ENCODE assay signal across 23 cellular contexts in the genomic region with DNA sequence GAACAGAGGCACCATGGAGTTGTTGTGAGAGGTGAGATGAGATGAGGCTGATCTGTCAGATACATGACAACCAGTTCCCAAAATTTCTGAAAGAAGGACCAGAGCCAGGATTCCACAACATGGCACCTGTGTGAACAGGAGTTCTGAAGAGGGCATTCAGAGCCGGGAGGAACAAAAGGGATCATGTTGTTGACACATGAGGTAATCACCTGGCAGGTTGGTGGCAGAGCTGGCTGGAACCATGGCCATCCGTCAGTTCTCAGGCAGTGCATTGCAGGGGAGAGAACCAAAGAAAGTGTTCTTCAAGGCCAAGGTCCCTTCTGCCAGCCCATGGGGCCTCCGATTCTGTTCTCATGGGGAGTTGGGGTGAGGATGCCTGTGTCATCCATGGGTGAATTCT. TPM values are rescaled to one million over a fixed set of nuclear protein-coding genes. Genes with fewer than 3 reads are reported as not detected.
A peak's percentile ranks its signal among the peaks of the same experiment; 100 is the strongest.
DNase-seq lines count a peak whose midpoint lies in the region; ATAC-seq and TF ChIP-seq lines count a peak whose summit lies in the region.
"Had no signal": no experiment of that assay in that cellular context is flagged by ENCODE, and none has a peak within 500 bp of the region (broad histone marks: within the 10 kb centered on the region; RNA-seq: fewer than 3 reads in every experiment).

No MANE protein-coding gene starts in this region.

- no peak for TF ChIP-seq CTCF in progenitor cell of endocrine pancreas (IDR thresholded peaks at IDR 0.05; ENCODE audit: unreplicated experiment)

- peaks cover 31% of the 10 kb centered on the region for H3K4me1 Mint-ChIP-seq in progenitor cell of endocrine pancreas (ENCODE audit: low read depth)
- H3K4me1 Mint-ChIP-seq: activated naive CD8-positive, alpha-beta T cell treated with anti-CD3 and anti-CD28 coated beads, Interleukin-2, amount 50 U/mL, for 24 hours; B cell; CD8-positive, alpha-beta memory T cell; central memory CD8-positive, alpha-beta T cell; memory B cell had no signal

- H3K9me3 Mint-ChIP-seq in progenitor cell of endocrine pancreas (ENCODE audit: low read depth): no peaks in the 10 kb centered on the region
- H3K9me3 Mint-ChIP-seq: activated CD4-positive, alpha-beta T cell treated with anti-CD3 and anti-CD28 coated beads, Interleukin-2, amount 10 ng/mL, durations not matched to agents 24 days and 14 days; activated naive CD8-positive, alpha-beta T cell treated with anti-CD3 and anti-CD28 coated beads, Interleukin-2, amount 50 U/mL, for 24 hours; activated T-cell treated with anti-CD3 and anti-CD28 coated beads, Interleukin-2, amount 50 U/mL, for 4 hours; CD8-positive, alpha-beta memory T cell; central memory CD8-positive, alpha-beta T cell; memory B cell had no signal

- DNase-seq in COR-L47 (lab: John Stamatoyannopoulos, UW) (peak; percentile 16), NCI-H146 (lab: John Stamatoyannopoulos, UW) (peak; percentile 52), NCI-H510A treated with DMSO at 0.1 percent for 48 hours (lab: John Stamatoyannopoulos, UW) (peak; percentile 66), mucosa of gallbladder (ENCODE audit: low spot score) (peak; percentile 39), SKM-1 treated with dmso at 0.1 percent for 144 hours (lab: John Stamatoyannopoulos, UW; ENCODE audit: unreplicated experiment) (no peak), progenitor cell of endocrine pancreas (ENCODE audit: low spot score, unreplicated experiment) (no peak)
- DNase-seq: activated CD4-positive, alpha-beta T cell treated with anti-CD3 and anti-CD28 coated beads, Interleukin-2, amount 10 ng/mL, durations not matched to agents 24 days and 14 days; activated gamma-delta T cell treated with Interleukin-2 at 50 U/mL for 16 hours; activated naive CD8-positive, alpha-beta T cell treated with anti-CD3 and anti-CD28 coated beads, Interleukin-2, amount 50 U/mL, for 24 hours; activated T-cell treated with anti-CD3 and anti-CD28 coated beads, Interleukin-2, amount 50 U/mL, for 4 hours; CD8-positive, alpha-beta memory T cell; HCEC 1CT; hippocampal formation; left cardiac atrium; NCI-H1436; SHP77 treated with DMSO at 0.1 percent for 48 hours; stimulated activated naive CD8-positive, alpha-beta T cell treated with anti-CD3 and anti-CD28 coated beads, Interleukin-15, Interleukin-2, amounts not matched to agents 100 U/mL and 50 U/mL, for 24 hours; T1000; WERI-Rb-1 had no signal

- H3K27ac Mint-ChIP-seq in progenitor cell of endocrine pancreas: no peak overlapping the region
- H3K27ac Mint-ChIP-seq: activated CD4-positive, alpha-beta T cell treated with anti-CD3 and anti-CD28 coated beads, Interleukin-2, amount 10 ng/mL, durations not matched to agents 24 days and 14 days; activated naive CD8-positive, alpha-beta T cell treated with anti-CD3 and anti-CD28 coated beads, Interleukin-2, amount 50 U/mL, for 24 hours; B cell; CD8-positive, alpha-beta memory T cell; memory B cell had no signal

- no peaks in the 10 kb centered on the region for H3K36me3 Mint-ChIP-seq in progenitor cell of endocrine pancreas (ENCODE audit: insufficient read depth)
- H3K36me3 Mint-ChIP-seq: CD8-positive, alpha-beta memory T cell; memory B cell had no signal

- H3K4me3 Mint-ChIP-seq in progenitor cell of endocrine pancreas (ENCODE audit: low read depth): no peak overlapping the region
- H3K4me3 Mint-ChIP-seq: activated CD4-positive, alpha-beta T cell treated with anti-CD3 and anti-CD28 coated beads, Interleukin-2, amount 10 ng/mL, durations not matched to agents 24 days and 14 days; activated naive CD8-positive, alpha-beta T cell treated with anti-CD3 and anti-CD28 coated beads, Interleukin-2, amount 50 U/mL, for 24 hours; activated T-cell treated with anti-CD3 and anti-CD28 coated beads, Interleukin-2, amount 50 U/mL, for 4 hours; B cell; CD8-positive, alpha-beta memory T cell; central memory CD8-positive, alpha-beta T cell; memory B cell had no signal

- no peak for ATAC-seq in HG03039 (IDR thresholded peaks at IDR 0.05; ENCODE audit: unreplicated experiment)
- ATAC-seq: activated naive CD8-positive, alpha-beta T cell treated with anti-CD3 and anti-CD28 coated beads, Interleukin-2, amount 50 U/mL, for 24 hours; activated T-cell treated with anti-CD3 and anti-CD28 coated beads, Interleukin-2, amount 50 U/mL, for 4 hours; left cardiac atrium; stimulated activated naive CD8-positive, alpha-beta T cell treated with anti-CD3 and anti-CD28 coated beads, Interleukin-15, Interleukin-2, amounts not matched to agents 100 U/mL and 50 U/mL, for 24 hours had no signal

- no peaks in the 10 kb centered on the region for H3K27me3 Mint-ChIP-seq in progenitor cell of endocrine pancreas
- H3K27me3 Mint-ChIP-seq: activated naive CD8-positive, alpha-beta T cell treated with anti-CD3 and anti-CD28 coated beads, Interleukin-2, amount 50 U/mL, for 24 hours had no signal

RNA-seq across cellular contexts. Expression of gene CTPS1, which starts 49.3 kb away (rescaled TPM):
- total RNA-seq in mucosa of gallbladder: 20.4 TPM
- 37.6 and 38.5 TPM in 2 replicates for total RNA-seq in progenitor cell of endocrine pancreas

Comparison
In these comparisons a context has a peak if more than half of its experiments do, and no peak if none do; other contexts are left out.
1. DNase-seq: peak in COR-L47 (single experiment), NCI-H146 (single experiment), NCI-H510A treated with DMSO at 0.1 percent for 48 hours (single experiment) and mucosa of gallbladder (single experiment); none in SKM-1 treated with dmso at 0.1 percent for 144 hours (single experiment) and progenitor cell of endocrine pancreas (single experiment).